In the genomic region with DNA sequence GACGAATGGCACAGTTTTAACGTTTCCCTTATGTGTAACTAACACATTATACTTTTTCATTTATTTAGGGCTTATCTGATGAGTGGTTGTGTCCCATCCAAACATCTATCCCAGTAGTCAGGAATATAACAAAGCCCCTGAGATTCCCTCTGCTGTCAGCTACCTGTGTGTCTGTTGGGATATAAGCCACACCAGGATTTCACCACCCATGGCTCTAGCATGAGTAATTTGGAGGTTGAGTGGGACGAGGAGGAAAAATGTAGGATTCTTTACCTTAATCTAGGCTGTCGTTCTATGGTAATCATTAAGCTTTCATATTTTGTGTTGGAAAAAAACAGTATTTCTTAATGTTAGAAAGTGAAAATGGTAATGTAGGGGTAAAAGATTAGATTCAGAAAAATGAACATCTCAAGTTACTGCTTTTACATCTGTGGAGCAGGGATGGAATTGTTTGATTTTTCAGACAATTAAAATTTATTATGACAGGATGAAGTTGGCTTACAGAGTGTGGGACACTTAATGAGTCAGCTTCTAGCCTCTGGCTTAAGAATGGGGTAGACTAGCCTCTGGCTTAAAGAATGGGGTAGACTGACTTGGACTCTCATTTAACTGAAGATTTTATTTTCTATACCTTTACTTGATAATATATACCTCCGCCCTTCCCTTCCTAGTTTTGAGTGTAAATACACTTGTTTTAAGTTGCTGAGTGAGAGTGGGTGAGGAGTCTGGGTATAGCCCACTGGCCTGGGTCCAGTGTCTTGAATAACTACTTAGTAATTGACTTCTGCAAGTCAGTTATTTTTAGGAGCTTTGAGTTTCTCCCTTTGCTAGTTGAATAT, we compare ENCODE assay signal across 16 cellular contexts.
A peak's percentile ranks its signal among the peaks of the same experiment; 100 is the strongest.
DNase-seq lines count a peak whose midpoint lies in the region; ATAC-seq, FAIRE-seq and TF ChIP-seq lines count a peak whose summit lies in the region.
"Had no signal": no experiment of that assay in that cellular context is flagged by ENCODE, and none has a peak within 500 bp of the region (broad histone marks: within the 10 kb centered on the region; RNA-seq: fewer than 3 reads in every experiment).

No MANE protein-coding gene starts in this region.

- peaks cover 2 to 6% of the 10 kb centered on the region in 2 donors for H3K36me3 Mint-ChIP-seq in activated T-cell treated with anti-CD3 and anti-CD28 coated beads, Interleukin-2, amount 50 U/mL, for 72 hours (ENCODE audit: insufficient read depth in 2 of 2)
- no peaks in the 10 kb centered on the region for H3K36me3 Mint-ChIP-seq in naive thymus-derived CD8-positive, alpha-beta T cell

- H3K27ac Mint-ChIP-seq in activated T-cell treated with anti-CD3 and anti-CD28 coated beads, Interleukin-2, amount 50 U/mL, for 72 hours, result peak overlapping the region; percentile 59
- H3K27ac Mint-ChIP-seq in naive thymus-derived CD8-positive, alpha-beta T cell, result peak overlapping the region in 2 of 10 donors; percentile 5 to 41

- H3K4me1 Mint-ChIP-seq in activated T-cell treated with anti-CD3 and anti-CD28 coated beads, Interleukin-2, amount 50 U/mL, for 72 hours (ENCODE audit: low read depth), result peaks cover 84% of the 10 kb centered on the region
- peaks cover 13 to 59% (median 47%) of the 10 kb centered on the region in 4 donors for H3K4me1 Mint-ChIP-seq in naive thymus-derived CD8-positive, alpha-beta T cell

- DNase-seq in activated T-cell treated with anti-CD3 and anti-CD28 coated beads, Interleukin-2, amount 50 U/mL, for 72 hours, result no peak
- DNase-seq in activated T-cell treated with anti-CD3 and anti-CD28 coated beads for 4 hours, result no peak
- no peak for DNase-seq in RCC 7860 (ENCODE audit: low spot score)
- DNase-seq in fibroblast of mammary gland (ENCODE audit: low read depth), result peak; percentile 50
- no peak for DNase-seq in HEK293T (ENCODE audit: extremely low spot score)
- no peak for DNase-seq in DMS79 (lab: John Stamatoyannopoulos, UW)
- DNase-seq in naive thymus-derived CD8-positive, alpha-beta T cell, result no peak
- no peak for DNase-seq in HuH-7.5 (ENCODE audit: low spot score)
- DNase-seq: brain microvascular endothelial cell; DMS 273 treated with DMSO at 0.1 percent for 48 hours; H9; Right ventricle myocardium superior; sigmoid colon; stimulated activated CD4-positive, alpha-beta T cell treated with anti-CD3 and anti-CD28 coated beads, Interleukin-4, amount 100 ng/mL, for 4 hours had no signal

- ATAC-seq in activated T-cell treated with anti-CD3 and anti-CD28 coated beads, Interleukin-2, amount 50 U/mL, for 72 hours (replicated peaks in 1 of 2), result no peak
- ATAC-seq in naive thymus-derived CD8-positive, alpha-beta T cell, result no peak
- ATAC-seq: stimulated activated effector memory CD8-positive, alpha-beta T cell treated with anti-CD3 and anti-CD28 coated beads, Interleukin-12 subunit alpha, Interleukin-12 subunit beta, amount 100 ng/mL, for 72 hours had no signal

- CTCF ChIA-PET in HEK293T (lab: Yijun Ruan, JAX), result no interaction called here

- peak; percentile 72 for FAIRE-seq in RCC 7860 (lab: Jason Lieb, UNC)

- H3K9me3 Mint-ChIP-seq in activated T-cell treated with anti-CD3 and anti-CD28 coated beads, Interleukin-2, amount 50 U/mL, for 72 hours, result no peaks in the 10 kb centered on the region
- H3K9me3 Mint-ChIP-seq in naive thymus-derived CD8-positive, alpha-beta T cell, result no peaks in the 10 kb centered on the region
- H3K9me3 Mint-ChIP-seq: H9; stimulated activated effector memory CD8-positive, alpha-beta T cell treated with anti-CD3 and anti-CD28 coated beads, Interleukin-12 subunit alpha, Interleukin-12 subunit beta, amount 100 ng/mL, for 72 hours had no signal

- H3K4me3 ChIP-seq in fibroblast of mammary gland (ENCODE audit: control insufficient read depth, low read depth, low read length), result no peak overlapping the region
- H3K4me3 ChIP-seq: sigmoid colon, vagina had no signal

- no peaks in the 10 kb centered on the region for H3K27me3 Mint-ChIP-seq in activated T-cell treated with anti-CD3 and anti-CD28 coated beads, Interleukin-2, amount 50 U/mL, for 72 hours (ENCODE audit: low read depth)
- H3K27me3 Mint-ChIP-seq in naive thymus-derived CD8-positive, alpha-beta T cell, result no peaks in the 10 kb centered on the region

- no peak for TF ChIP-seq CTCF in fibroblast of mammary gland (conservative IDR thresholded peaks at IDR 0.05; ENCODE audit: control insufficient read depth, insufficient read depth, low read depth, low read length)

- POLR2A ChIA-PET in HEK293T (lab: Yijun Ruan, JAX), result no interaction called here
- POLR2A ChIA-PET in naive thymus-derived CD8-positive, alpha-beta T cell (lab: Charles Lee), result interaction anchor here (0.7 kb wide), 1 partner anchor 373 kb away, joined by 3 read pairs; no protein-coding TSS in a partner anchor

- peak overlapping the region in 1 of 2 donors; percentile 47 for H3K4me3 Mint-ChIP-seq in activated T-cell treated with anti-CD3 and anti-CD28 coated beads, Interleukin-2, amount 50 U/mL, for 72 hours
- H3K4me3 Mint-ChIP-seq in naive thymus-derived CD8-positive, alpha-beta T cell, result no peak overlapping the region
- H3K4me3 Mint-ChIP-seq: H9 had no signal

TF ChIP-seq in HEK293T, 16 proteins besides CTCF, POLR2A, EP300 and RAD21:
- TF ChIP-seq TARDBP (IDR thresholded peaks at IDR 0.05) (no peak), HDGF (IDR thresholded peaks at IDR 0.05; ENCODE audit: borderline replicate concordance) (no peak), NFRKB (IDR thresholded peaks at IDR 0.05) (no peak), BHLHE40 (IDR thresholded peaks at IDR 0.05; ENCODE audit: borderline replicate concordance) (no peak), ELF4 (IDR thresholded peaks at IDR 0.05) (no peak), ARNT (IDR thresholded peaks at IDR 0.05) (no peak), FOXA1 (IDR thresholded peaks at IDR 0.05) (no peak), SP1 (IDR thresholded peaks at IDR 0.05) (no peak), LEF1 (IDR thresholded peaks at IDR 0.05; ENCODE audit: borderline replicate concordance) (no peak), FOXM1 (IDR thresholded peaks at IDR 0.05; ENCODE audit: borderline replicate concordance) (no peak), CTBP1 (IDR thresholded peaks at IDR 0.05; ENCODE audit: borderline replicate concordance) (no peak), FOXK2 (IDR thresholded peaks at IDR 0.05) (no peak), L3MBTL2 (conservative IDR thresholded peaks at IDR 0.05) (no peak), ZNF384 (IDR thresholded peaks at IDR 0.05) (no peak), SUZ12 (IDR thresholded peaks at IDR 0.05) (no peak)
- TF ChIP-seq, protein P1, sequence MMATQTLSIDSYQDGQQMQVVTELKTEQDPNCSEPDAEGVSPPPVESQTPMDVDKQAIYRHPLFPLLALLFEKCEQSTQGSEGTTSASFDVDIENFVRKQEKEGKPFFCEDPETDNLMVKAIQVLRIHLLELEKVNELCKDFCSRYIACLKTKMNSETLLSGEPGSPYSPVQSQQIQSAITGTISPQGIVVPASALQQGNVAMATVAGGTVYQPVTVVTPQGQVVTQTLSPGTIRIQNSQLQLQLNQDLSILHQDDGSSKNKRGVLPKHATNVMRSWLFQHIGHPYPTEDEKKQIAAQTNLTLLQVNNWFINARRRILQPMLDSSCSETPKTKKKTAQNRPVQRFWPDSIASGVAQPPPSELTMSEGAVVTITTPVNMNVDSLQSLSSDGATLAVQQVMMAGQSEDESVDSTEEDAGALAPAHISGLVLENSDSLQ (IDR thresholded peaks at IDR 0.05), result no peak
